In genomic region chr2:120624056-120624737, GRCh38 we compare ENCODE assay signal across 20 cellular contexts.
A peak's percentile ranks its signal among the peaks of the same experiment; 100 is the strongest.
DNase-seq lines count a peak whose midpoint lies in the region; ATAC-seq, FAIRE-seq and TF ChIP-seq lines count a peak whose summit lies in the region.
"Had no signal": no experiment of that assay in that cellular context is flagged by ENCODE, and none has a peak within 500 bp of the region (broad histone marks: within the 10 kb centered on the region; RNA-seq: fewer than 3 reads in every experiment).

No MANE protein-coding gene starts in this region.

- H3K36me3 ChIP-seq in bronchial epithelial cell (ENCODE audit: control insufficient read depth, insufficient read depth, low read length): no peaks in the 10 kb centered on the region
- H3K36me3 ChIP-seq in sigmoid colon: no peaks in the 10 kb centered on the region

- no peak for TF ChIP-seq EP300 in sigmoid colon (IDR thresholded peaks at IDR 0.05)

- peak; percentile 93 for FAIRE-seq in bronchial epithelial cell (lab: Jason Lieb, UNC)

- DNase-seq in NCI-H748 (lab: John Stamatoyannopoulos, UW; ENCODE audit: unreplicated experiment) (peak; percentile 5), NCI-H748 treated with DMSO at 0.1 percent for 48 hours (lab: John Stamatoyannopoulos, UW) (no peak), COLO668 (lab: John Stamatoyannopoulos, UW; ENCODE audit: unreplicated experiment) (peak; percentile 41), bronchial epithelial cell (ENCODE audit: low read depth) (no peak), sigmoid colon (peak; percentile 22), omental fat pad (ENCODE audit: low spot score) (no peak), amygdala (lab: John Stamatoyannopoulos, UW) (no peak)
- DNase-seq: AML-193; CD4-positive, CD25-positive, alpha-beta regulatory T cell; DMS153; GF-D8; GM23248; KBM-7; NCI-H1105 treated with DMSO at 0.1 percent for 48 hours; NCI-H1694; NCI-H2081 treated with DMSO at 0.1 percent for 48 hours; NCI-H510A had no signal

- H3K4me1 ChIP-seq in sigmoid colon: no peaks in the 10 kb centered on the region

- intact Hi-C loops in sigmoid colon (cut with DNase I): no loop called here

- no peak overlapping the region for H3K4me3 ChIP-seq in bronchial epithelial cell (ENCODE audit: low read depth, low read length)
- H3K4me3 ChIP-seq in sigmoid colon: no peak overlapping the region
- H3K4me3 ChIP-seq: GM23248 had no signal

- 79% methylated on average over 8 of the region's 8 CpGs for WGBS in sigmoid colon, 2 donors

- no peak for TF ChIP-seq POLR2A in sigmoid colon (IDR thresholded peaks at IDR 0.05)

- H3K27me3 ChIP-seq in bronchial epithelial cell (ENCODE audit: control insufficient read depth, insufficient read depth, low read length) (no peaks in the 10 kb centered on the region), sigmoid colon (no peaks in the 10 kb centered on the region)

- no peak for ATAC-seq in omental fat pad (ENCODE audit: low FRiP score)
- no peak for ATAC-seq in HG02885 (IDR thresholded peaks at IDR 0.05; ENCODE audit: poor library complexity, unreplicated experiment)
- ATAC-seq: HCT116 had no signal

- no peaks in the 10 kb centered on the region for H3K9me3 ChIP-seq in sigmoid colon

- H3K27ac ChIP-seq in sigmoid colon: no peak overlapping the region
- H3K27ac ChIP-seq: 22Rv1, GM23248 had no signal

- TF ChIP-seq CTCF in bronchial epithelial cell (IDR thresholded peaks at IDR 0.05; ENCODE audit: insufficient read depth, low read length, severe bottlenecking) (no peak), sigmoid colon (IDR thresholded peaks at IDR 0.05) (no peak), omental fat pad (IDR thresholded peaks at IDR 0.05) (no peak)

Comparison
In these comparisons a context has a peak if more than half of its experiments do, and no peak if none do; other contexts are left out.
1. DNase-seq: peak in NCI-H748 (single experiment), COLO668 (single experiment) and sigmoid colon (single experiment); none in NCI-H748 treated with DMSO at 0.1 percent for 48 hours (single experiment), bronchial epithelial cell (single experiment), omental fat pad (single experiment) and amygdala (0 of 56).